Comparison of ENCODE assay signal across 12 cellular contexts in the genomic region with DNA sequence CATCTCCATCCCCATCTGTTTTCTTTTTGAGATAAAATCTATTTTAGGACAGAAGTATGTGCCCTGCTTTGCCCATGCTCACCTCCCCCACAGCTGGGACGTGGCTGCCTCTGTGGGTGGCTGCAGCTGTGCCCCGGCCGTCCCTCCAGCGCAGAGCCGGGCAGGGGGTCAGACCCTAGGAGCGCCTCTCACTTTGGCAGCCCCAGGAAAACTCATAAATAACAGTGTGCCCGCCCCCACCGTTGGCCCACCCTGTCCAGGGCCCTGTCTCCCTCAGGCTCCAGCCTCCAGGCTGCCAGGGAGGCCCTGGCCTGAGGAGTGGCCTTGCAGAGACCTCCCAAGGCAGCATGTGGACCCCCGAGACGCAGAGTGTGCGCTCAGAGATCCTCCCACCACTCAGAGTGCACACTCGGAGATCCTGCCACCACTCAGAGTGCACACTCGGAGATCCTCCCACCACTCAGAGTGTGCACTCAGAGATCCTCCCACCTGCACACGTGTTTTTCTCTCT.
"Had no signal": no experiment of that assay in that cellular context is flagged by ENCODE, and none has a peak within 500 bp of the region (broad histone marks: within the 10 kb centered on the region; RNA-seq: fewer than 3 reads in every experiment).

No MANE protein-coding gene starts in this region.

- H3K4me3 Mint-ChIP-seq: central memory CD8-positive, alpha-beta T cell had no signal

- H3K27me3 ChIP-seq: testis, uterus had no signal

- H3K27ac Mint-ChIP-seq: activated naive CD4-positive, alpha-beta T cell treated with anti-CD3 and anti-CD28 coated beads, Interleukin-2, amount 50 U/mL, for 72 hours had no signal

- H3K36me3 ChIP-seq: left lung, uterus had no signal

- H3K4me1 Mint-ChIP-seq: central memory CD8-positive, alpha-beta T cell had no signal

- DNase-seq: dermis blood vessel endothelial cell; psoas muscle; stimulated activated CD4-positive, alpha-beta T cell treated with anti-CD3 and anti-CD28 coated beads, Interleukin-4, amount 100 ng/mL, for 1 hour; stimulated activated CD8-positive, alpha-beta memory T cell treated with anti-CD3 and anti-CD28 coated beads, Interleukin-4, amount 100 ng/mL, for 48 hours; stimulated activated naive CD8-positive, alpha-beta T cell treated with anti-CD3 and anti-CD28 coated beads, Interleukin-15, Interleukin-2, amounts not matched to agents 100 U/mL and 50 U/mL, for 24 hours; testis had no signal

- H3K9me3 ChIP-seq: left lung, psoas muscle, testis, uterus had no signal

- H3K27ac ChIP-seq: left lung, psoas muscle, testis, uterus had no signal

- ATAC-seq: activated CD4-positive, CD25-positive, alpha-beta regulatory T cell treated with anti-CD3 and anti-CD28 coated beads, Interleukin-2, amount 50 U/mL, for 24 hours; activated naive CD4-positive, alpha-beta T cell treated with anti-CD3 and anti-CD28 coated beads, Interleukin-2, amount 50 U/mL, for 72 hours; psoas muscle; stimulated activated naive CD8-positive, alpha-beta T cell treated with anti-CD3 and anti-CD28 coated beads, Interleukin-15, Interleukin-2, amounts not matched to agents 100 U/mL and 50 U/mL, for 24 hours had no signal

- H3K9me3 Mint-ChIP-seq: activated naive CD4-positive, alpha-beta T cell treated with anti-CD3 and anti-CD28 coated beads, Interleukin-2, amount 50 U/mL, for 72 hours; central memory CD8-positive, alpha-beta T cell had no signal

- H3K4me3 ChIP-seq: left lung, psoas muscle, testis, uterus had no signal

- H3K36me3 Mint-ChIP-seq: activated naive CD4-positive, alpha-beta T cell treated with anti-CD3 and anti-CD28 coated beads, Interleukin-2, amount 50 U/mL, for 72 hours; brain had no signal

- H3K4me1 ChIP-seq: psoas muscle had no signal
